ENCODE assay signal across 26 cellular contexts in the genomic region with DNA sequence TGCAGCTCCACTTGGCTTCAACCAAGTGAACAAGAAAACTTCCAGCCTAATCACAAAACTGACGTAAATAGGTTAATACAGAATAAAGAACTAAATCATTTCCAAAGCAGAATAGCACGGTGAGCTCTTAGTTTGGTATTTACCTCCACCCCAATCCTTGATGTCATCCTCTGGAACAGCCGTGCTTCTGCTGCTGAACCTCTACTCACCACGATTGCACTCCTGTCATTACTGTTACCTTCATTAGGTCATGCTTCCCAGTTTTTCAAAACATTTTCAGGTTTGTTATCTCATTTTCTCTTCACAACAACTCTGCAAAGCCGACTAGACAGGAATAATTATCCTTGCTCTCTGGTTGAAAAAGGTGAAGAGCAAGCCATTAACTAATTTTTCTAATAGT. TPM values are rescaled to one million over a fixed set of nuclear protein-coding genes. Genes with fewer than 3 reads are reported as not detected.
"Had no signal": no experiment of that assay in that cellular context is flagged by ENCODE, and none has a peak within 500 bp of the region (broad histone marks: within the 10 kb centered on the region; RNA-seq: fewer than 3 reads in every experiment).

No MANE protein-coding gene starts in this region.

- H3K79me2 ChIP-seq: hepatocyte had no signal

- H3K36me3 ChIP-seq: esophagus muscularis mucosa, gastroesophageal sphincter, heart left ventricle, left ventricle myocardium inferior, lower lobe of right lung had no signal

- H3K4me1 ChIP-seq: gastroesophageal sphincter, lower lobe of right lung had no signal

- ATAC-seq: foreskin keratinocyte, gastroesophageal sphincter, heart left ventricle, left lobe of liver, lower lobe of right lung had no signal

- H3K9me3 ChIP-seq: esophagus muscularis mucosa, gastroesophageal sphincter, heart left ventricle, left ventricle myocardium inferior, lower lobe of right lung, mucosa of descending colon had no signal

- H3K4me3 ChIP-seq: coronary artery, dorsolateral prefrontal cortex, esophagus muscularis mucosa, gastroesophageal sphincter, heart left ventricle, hepatocyte, left ventricle myocardium inferior, lower lobe of right lung, mucosa of descending colon had no signal

- FAIRE-seq: colon, endothelial cell of umbilical vein, frontal cortex, kidney had no signal

- H3K27me3 ChIP-seq: dorsolateral prefrontal cortex, esophagus muscularis mucosa, foreskin keratinocyte, gastroesophageal sphincter, heart left ventricle had no signal

- DNase-seq: dermis blood vessel endothelial cell; dorsolateral prefrontal cortex; effector CD4-positive, alpha-beta T cell; effector memory CD4-positive, alpha-beta T cell; heart left ventricle; hypothalamus; immature natural killer cell; islet precursor cell; kidney; kidney glomerular epithelial cell; left colon; left ventricle myocardium inferior; lower lobe of right lung; mesenchymal stem cell; mucosa of descending colon; naive B cell had no signal

- H2AFZ ChIP-seq: hepatocyte had no signal

- H3K4me2 ChIP-seq: hepatocyte had no signal

- H3K27ac ChIP-seq: coronary artery, dorsolateral prefrontal cortex, esophagus muscularis mucosa, foreskin keratinocyte, gastroesophageal sphincter, heart left ventricle, hepatocyte, left ventricle myocardium inferior, lower lobe of right lung had no signal

RNA-seq across cellular contexts. Expression of gene PLEKHG1, which starts 15.6 kb away (rescaled TPM):
- total RNA-seq: myocyte had no signal
